Comparison of ENCODE assay signal across 25 cellular contexts in the genomic region with DNA sequence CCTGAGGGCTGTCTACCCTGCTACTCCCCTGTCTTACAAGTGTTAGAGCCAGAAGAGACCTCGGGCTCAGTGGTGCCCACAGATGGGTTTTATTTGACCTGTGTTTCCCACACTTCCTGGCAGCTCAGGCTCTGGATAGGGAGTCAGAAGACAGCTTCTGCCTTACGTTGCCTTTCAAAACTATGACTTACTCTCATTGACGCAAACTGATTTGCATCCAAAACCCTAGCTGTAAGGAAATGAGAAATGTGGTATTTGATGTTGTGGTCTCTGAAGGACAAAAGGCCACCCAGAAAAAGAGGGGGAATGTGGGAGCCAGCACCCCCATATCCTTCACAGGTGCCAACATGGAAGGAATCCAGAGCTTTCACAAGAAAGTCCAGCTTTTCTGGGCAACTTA.
"Had no signal": no experiment of that assay in that cellular context is flagged by ENCODE, and none has a peak within 500 bp of the region (broad histone marks: within the 10 kb centered on the region; RNA-seq: fewer than 3 reads in every experiment).

No MANE protein-coding gene starts in this region.

- H3K27ac ChIP-seq: brain microvascular endothelial cell, dorsolateral prefrontal cortex, epithelial cell of prostate, hepatocyte, neural progenitor cell, psoas muscle, skin epidermis, uterus had no signal

- H3K36me3 Mint-ChIP-seq: naive B cell, neural progenitor cell had no signal

- H3K36me3 ChIP-seq: brain microvascular endothelial cell, neural progenitor cell, tibial nerve, uterus had no signal

- ATAC-seq: activated naive CD8-positive, alpha-beta T cell treated with anti-CD3 and anti-CD28 coated beads, Interleukin-2, amount 50 U/mL, for 24 hours; activated T-cell treated with anti-CD3 and anti-CD28 coated beads, Interleukin-2, amount 50 U/mL, for 4 hours; left cardiac atrium; mucosa of descending colon; psoas muscle; right cardiac atrium; stimulated activated naive CD8-positive, alpha-beta T cell treated with anti-CD3 and anti-CD28 coated beads, Interleukin-15, Interleukin-2, amounts not matched to agents 100 U/mL and 50 U/mL, for 24 hours had no signal

- H3K9me3 Mint-ChIP-seq: activated CD4-positive, alpha-beta T cell treated with anti-CD3 and anti-CD28 coated beads, Interleukin-2, amount 10 ng/mL, durations not matched to agents 24 days and 14 days; activated naive CD4-positive, alpha-beta T cell treated with anti-CD3 and anti-CD28 coated beads for 36 hours; activated naive CD8-positive, alpha-beta T cell treated with anti-CD3 and anti-CD28 coated beads, Interleukin-2, amount 50 U/mL, for 24 hours; activated T-cell treated with anti-CD3 and anti-CD28 coated beads, Interleukin-2, amount 50 U/mL, for 4 hours; endodermal cell; naive B cell had no signal

- H3K9me3 ChIP-seq: mucosa of descending colon, psoas muscle, tibial nerve, uterus had no signal

- H3K4me3 Mint-ChIP-seq: activated CD4-positive, alpha-beta T cell treated with anti-CD3 and anti-CD28 coated beads, Interleukin-2, amount 10 ng/mL, durations not matched to agents 24 days and 14 days; activated naive CD4-positive, alpha-beta T cell treated with anti-CD3 and anti-CD28 coated beads for 36 hours; activated naive CD8-positive, alpha-beta T cell treated with anti-CD3 and anti-CD28 coated beads, Interleukin-2, amount 50 U/mL, for 24 hours; activated T-cell treated with anti-CD3 and anti-CD28 coated beads, Interleukin-2, amount 50 U/mL, for 4 hours; endodermal cell; naive B cell; neural progenitor cell had no signal

- H3K9ac ChIP-seq: neural progenitor cell had no signal

- H3K27ac Mint-ChIP-seq: activated CD4-positive, alpha-beta T cell treated with anti-CD3 and anti-CD28 coated beads, Interleukin-2, amount 10 ng/mL, durations not matched to agents 24 days and 14 days; activated naive CD4-positive, alpha-beta T cell treated with anti-CD3 and anti-CD28 coated beads for 36 hours; activated naive CD8-positive, alpha-beta T cell treated with anti-CD3 and anti-CD28 coated beads, Interleukin-2, amount 50 U/mL, for 24 hours; endodermal cell; naive B cell; neural progenitor cell had no signal

- H3K4me1 ChIP-seq: neural progenitor cell, psoas muscle, uterus had no signal

- FAIRE-seq: colon had no signal

- DNase-seq: activated CD4-positive, alpha-beta T cell treated with anti-CD3 and anti-CD28 coated beads, Interleukin-2, amount 10 ng/mL, durations not matched to agents 24 days and 14 days; activated CD8-positive, alpha-beta memory T cell treated with anti-CD3 and anti-CD28 coated beads, Interleukin-2, amount 50 U/mL, for 4 hours; activated naive CD4-positive, alpha-beta T cell treated with anti-CD3 and anti-CD28 coated beads for 36 hours; activated naive CD8-positive, alpha-beta T cell treated with anti-CD3 and anti-CD28 coated beads, Interleukin-2, amount 50 U/mL, for 24 hours; activated T-cell treated with anti-CD3 and anti-CD28 coated beads, Interleukin-2, amount 50 U/mL, for 4 hours; aorta; brain microvascular endothelial cell; central memory CD4-positive, alpha-beta T cell; dorsolateral prefrontal cortex; endodermal cell; foreskin fibroblast; left cardiac atrium; mesenchymal stem cell; mucosa of descending colon; naive B cell; psoas muscle; right cardiac atrium; stimulated activated naive CD8-positive, alpha-beta T cell treated with anti-CD3 and anti-CD28 coated beads, Interleukin-15, Interleukin-2, amounts not matched to agents 100 U/mL and 50 U/mL, for 24 hours; uterus had no signal

- H3K79me2 ChIP-seq: hepatocyte had no signal

- H3K4me1 Mint-ChIP-seq: activated CD4-positive, alpha-beta T cell treated with anti-CD3 and anti-CD28 coated beads, Interleukin-2, amount 10 ng/mL, durations not matched to agents 24 days and 14 days; activated naive CD8-positive, alpha-beta T cell treated with anti-CD3 and anti-CD28 coated beads, Interleukin-2, amount 50 U/mL, for 24 hours had no signal

- H3K4me3 ChIP-seq: dorsolateral prefrontal cortex, hepatocyte, mucosa of descending colon, neural progenitor cell, psoas muscle, skin epidermis, tibial nerve, uterus had no signal

- H2AFZ ChIP-seq: hepatocyte, neural progenitor cell had no signal

- H3K27me3 ChIP-seq: brain microvascular endothelial cell, neural progenitor cell, tibial nerve, uterus had no signal

- H3K4me2 ChIP-seq: hepatocyte, neural progenitor cell had no signal
